ENCODE assay signal across 8 cellular contexts in genomic region chr2:102737435-102737834, GRCh38. TPM values are rescaled to one million over a fixed set of nuclear protein-coding genes. Genes with fewer than 3 reads are reported as not detected.
DNase-seq lines count a peak whose midpoint lies in the region; ATAC-seq and TF ChIP-seq lines count a peak whose summit lies in the region.

No MANE protein-coding gene starts in this region.

- H4K20me1 ChIP-seq in OCI-LY3 (ENCODE audit: insufficient read depth, low read length), result no peaks in the 10 kb centered on the region

- no peaks in the 10 kb centered on the region for H3K27me3 ChIP-seq in OCI-LY3 (ENCODE audit: low read depth, low read length)
- no peaks in the 10 kb centered on the region for H3K27me3 ChIP-seq in vagina

- no peak for TF ChIP-seq POLR2A in vagina (IDR thresholded peaks at IDR 0.05)

- peak overlapping the region; percentile 85 for H3K9ac ChIP-seq in OCI-LY3 (ENCODE audit: low read length)

- H3K27ac ChIP-seq in OCI-LY3 (ENCODE audit: low read length), result no peak overlapping the region
- H3K27ac ChIP-seq in vagina, result no peak overlapping the region

- peak overlapping the region; percentile 91 for H3K4me3 ChIP-seq in GM12865 (ENCODE audit: low read depth, low read length)
- peak overlapping the region; percentile 97 for H3K4me3 ChIP-seq in OCI-LY3 (ENCODE audit: low read length)
- peak overlapping the region; percentile 76 for H3K4me3 ChIP-seq in fibroblast of pulmonary artery (replicated peaks; ENCODE audit: low read depth, low read length)
- H3K4me3 ChIP-seq in vagina, result peak overlapping the region; percentile 58 to 97

- H3K79me2 ChIP-seq in OCI-LY3 (ENCODE audit: low read length), result peaks cover 18% of the 10 kb centered on the region

- DNase-seq in GM12865 (ENCODE audit: low read depth) (peak; percentile 58), fibroblast of pulmonary artery (ENCODE audit: low read depth) (no peak), vagina (ENCODE audit: extremely low spot score in 2 of 2) (no peak), ecto neural progenitor cell (ENCODE audit: low spot score) (no peak), NCI-H128 (lab: John Stamatoyannopoulos, UW; ENCODE audit: unreplicated experiment) (no peak), NCI-H1694 (lab: John Stamatoyannopoulos, UW) (no peak)

- H3K9me3 ChIP-seq in OCI-LY3 (ENCODE audit: insufficient read depth, low read length), result no peaks in the 10 kb centered on the region
- no peaks in the 10 kb centered on the region for H3K9me3 ChIP-seq in vagina

- peak overlapping the region; percentile 92 for H3K4me2 ChIP-seq in OCI-LY3 (ENCODE audit: low read length)

- H3K36me3 ChIP-seq in OCI-LY3 (replicated peaks; ENCODE audit: low read depth, low read length) (no peaks in the 10 kb centered on the region), vagina (no peaks in the 10 kb centered on the region)

- peaks cover 14% of the 10 kb centered on the region for H3K4me1 ChIP-seq in OCI-LY3 (ENCODE audit: low read length)
- H3K4me1 ChIP-seq in vagina, result peaks cover 25% of the 10 kb centered on the region

- TF ChIP-seq CTCF in GM12865 (IDR thresholded peaks at IDR 0.05; ENCODE audit: insufficient read depth, low read depth, low read length, missing control alignments) (no peak), OCI-LY3 (IDR thresholded peaks at IDR 0.05; ENCODE audit: low read depth, low read length) (no peak), fibroblast of pulmonary artery (IDR thresholded peaks at IDR 0.05; ENCODE audit: low read length, missing control alignments) (no peak), vagina (IDR thresholded peaks at IDR 0.05) (no peak)

- peak overlapping the region; percentile 98 for H2AFZ ChIP-seq in OCI-LY3 (ENCODE audit: low read depth, low read length)

- peak; percentile 28 for ATAC-seq in GM21825 (IDR thresholded peaks at IDR 0.05; ENCODE audit: unreplicated experiment)

- intact Hi-C loops in vagina (cut with DNase I), result no loop called here

RNA-seq across cellular contexts. Expression of gene TMEM182, which starts 24.4 kb away (rescaled TPM):
- total RNA-seq in vagina, result 2.2 TPM
